Comparison of ENCODE assay signal across 10 cellular contexts in genomic region chr15:96329403-96329981, GRCh38. TPM values are rescaled to one million over a fixed set of nuclear protein-coding genes. Genes with fewer than 3 reads are reported as not detected.
A peak's percentile ranks its signal among the peaks of the same experiment; 100 is the strongest.
DNase-seq lines count a peak whose midpoint lies in the region; ATAC-seq and TF ChIP-seq lines count a peak whose summit lies in the region.
"Had no signal": no experiment of that assay in that cellular context is flagged by ENCODE, and none has a peak within 500 bp of the region (broad histone marks: within the 10 kb centered on the region; RNA-seq: fewer than 3 reads in every experiment).

No MANE protein-coding gene starts in this region.

- peak overlapping the region in 1 of 2 experiments; percentile 55 for H2BK12ac ChIP-seq in mesenchymal stem cell (ENCODE audit: low read length in 2 of 2)

- no peak overlapping the region for H2AFZ ChIP-seq in mesenchymal stem cell (ENCODE audit: low read depth, low read length)

- peaks cover 5% of the 10 kb centered on the region for H3K36me3 Mint-ChIP-seq in activated CD8-positive, alpha-beta memory T cell treated with anti-CD3 and anti-CD28 coated beads, Interleukin-2, amount 10 ng/mL, durations not matched to agents 7 days and 5 days

- H2AK5ac ChIP-seq in mesenchymal stem cell (ENCODE audit: low read length, severe bottlenecking), result peak overlapping the region; percentile 1

- H3K27me3 ChIP-seq in cardiac muscle cell (peaks cover 90% of the 10 kb centered on the region), mesenchymal stem cell (ENCODE audit: control insufficient read depth in 1 of 2, insufficient read depth in 1 of 2, low read length in 2 of 2) (no peaks in the 10 kb centered on the region), upper lobe of right lung (peaks cover 28% of the 10 kb centered on the region)

- intact Hi-C loops in left cardiac atrium (cut with DNase I), result loop anchor here in 1 of 2 donors (10.0 kb wide), 1 partner anchor 1065 kb away; no protein-coding TSS in a partner anchor
- intact Hi-C loops in upper lobe of right lung (cut with DNase I), result no loop called here

- H3K23ac ChIP-seq in mesenchymal stem cell (ENCODE audit: low read length in 2 of 2), result peak overlapping the region in 1 of 2 experiments; percentile 1

- peaks cover 87% of the 10 kb centered on the region for H3K27me3 Mint-ChIP-seq in activated CD8-positive, alpha-beta memory T cell treated with anti-CD3 and anti-CD28 coated beads, Interleukin-2, amount 10 ng/mL, durations not matched to agents 7 days and 5 days

- H3K9me3 Mint-ChIP-seq in activated CD8-positive, alpha-beta memory T cell treated with anti-CD3 and anti-CD28 coated beads, Interleukin-2, amount 10 ng/mL, durations not matched to agents 7 days and 5 days (ENCODE audit: low read depth), result no peaks in the 10 kb centered on the region

- no peak for TF ChIP-seq CTCF in cardiac muscle cell (IDR thresholded peaks at IDR 0.05; ENCODE audit: low read depth, low read length)
- TF ChIP-seq CTCF in cardiac fibroblast (IDR thresholded peaks at IDR 0.05; ENCODE audit: low read depth, low read length), result no peak
- no peak for TF ChIP-seq CTCF in upper lobe of right lung (IDR thresholded peaks at IDR 0.05)

- CTCF ChIA-PET in activated CD8-positive, alpha-beta memory T cell treated with anti-CD3 and anti-CD28 coated beads, Interleukin-2, amount 10 ng/mL, durations not matched to agents 7 days and 5 days (lab: Charles Lee), result no interaction called here

- H3K4me3 ChIP-seq in cardiac muscle cell (peak overlapping the region; percentile 75), cardiac fibroblast (replicated peaks in 1 of 2; ENCODE audit: low read depth in 2 of 2, low read length in 2 of 2) (peak overlapping the region; percentile 59 to 67), mesenchymal stem cell (ENCODE audit: insufficient read depth in 1 of 2, low read depth in 1 of 2, low read length in 2 of 2) (peak overlapping the region in 1 of 2 experiments; percentile 83), upper lobe of right lung (peak overlapping the region; percentile 65)

- no peaks in the 10 kb centered on the region for H3K79me1 ChIP-seq in mesenchymal stem cell (replicated peaks; ENCODE audit: low read length, poor library complexity, severe bottlenecking)

- H3K4me2 ChIP-seq in mesenchymal stem cell (ENCODE audit: low read length, poor library complexity, severe bottlenecking), result peak overlapping the region; percentile 83

- H3K9ac ChIP-seq in mesenchymal stem cell (ENCODE audit: low read length), result peak overlapping the region; percentile 99

- no peaks in the 10 kb centered on the region for H3K36me3 ChIP-seq in cardiac muscle cell
- peaks cover 14 to 29% of the 10 kb centered on the region in 2 experiments for H3K36me3 ChIP-seq in mesenchymal stem cell (ENCODE audit: control insufficient read depth in 1 of 2, insufficient read depth in 2 of 2, low read depth in 1 of 2, low read length in 2 of 2)
- H3K36me3 ChIP-seq in upper lobe of right lung, result peaks cover 8% of the 10 kb centered on the region

- no peak for DNase-seq in cardiac muscle cell (ENCODE audit: low read depth in 1 of 2, low spot score in 1 of 2)
- DNase-seq in left cardiac atrium, result no peak
- DNase-seq in cardiac fibroblast (ENCODE audit: low read depth in 2 of 2), result peak in 1 of 2 donors; percentile 60
- peak; percentile 48 for DNase-seq in mesenchymal stem cell
- no peak for DNase-seq in upper lobe of right lung
- DNase-seq in activated CD8-positive, alpha-beta memory T cell treated with anti-CD3 and anti-CD28 coated beads, Interleukin-2, amount 10 ng/mL, durations not matched to agents 7 days and 5 days, result no peak
- DNase-seq: DND-41 had no signal

- H4K91ac ChIP-seq in mesenchymal stem cell (ENCODE audit: low read length), result peak overlapping the region; percentile 71

- peak overlapping the region in 1 of 2 experiments; percentile 92 for H3K14ac ChIP-seq in mesenchymal stem cell (ENCODE audit: low read length in 2 of 2)

- H4K8ac ChIP-seq in mesenchymal stem cell (ENCODE audit: low read length), result peak overlapping the region; percentile 33

- H2BK15ac ChIP-seq in mesenchymal stem cell (ENCODE audit: low read depth, poor library complexity, severe bottlenecking), result no peak overlapping the region

- H2BK5ac ChIP-seq in mesenchymal stem cell (ENCODE audit: low read depth, low read length, poor library complexity, severe bottlenecking), result peak overlapping the region; percentile 76

- H3K9me3 ChIP-seq in cardiac muscle cell (ENCODE audit: low read depth), result no peaks in the 10 kb centered on the region
- H3K9me3 ChIP-seq in mesenchymal stem cell (ENCODE audit: control insufficient read depth, low read length), result no peaks in the 10 kb centered on the region
- no peaks in the 10 kb centered on the region for H3K9me3 ChIP-seq in upper lobe of right lung

- H2BK120ac ChIP-seq in mesenchymal stem cell (ENCODE audit: low read depth, low read length), result peak overlapping the region; percentile 69

- H3K4me1 ChIP-seq in cardiac muscle cell (ENCODE audit: low read depth) (peaks cover 7% of the 10 kb centered on the region), mesenchymal stem cell (ENCODE audit: control insufficient read depth, insufficient read depth, low read depth, low read length) (peaks cover 1% of the 10 kb centered on the region), upper lobe of right lung (no peaks in the 10 kb centered on the region)

- no peak overlapping the region for H3K27ac ChIP-seq in cardiac muscle cell
- H3K27ac ChIP-seq in mesenchymal stem cell (ENCODE audit: low read length, poor library complexity, severe bottlenecking), result peak overlapping the region; percentile 99
- peak overlapping the region; percentile 81 for H3K27ac ChIP-seq in upper lobe of right lung

- ATAC-seq in left cardiac atrium (no peak), upper lobe of right lung (no peak), GM18498 (IDR thresholded peaks at IDR 0.05; ENCODE audit: unreplicated experiment) (no peak), HG02623 (IDR thresholded peaks at IDR 0.05; ENCODE audit: unreplicated experiment) (no peak)
- ATAC-seq in activated CD8-positive, alpha-beta memory T cell treated with anti-CD3 and anti-CD28 coated beads, Interleukin-2, amount 10 ng/mL, durations not matched to agents 7 days and 5 days, result no peak

- 31% methylated on average over 6 of the region's 8 CpGs for whole genome bisulfite sequencing in mesenchymal stem cell

- H3K4me1 Mint-ChIP-seq in activated CD8-positive, alpha-beta memory T cell treated with anti-CD3 and anti-CD28 coated beads, Interleukin-2, amount 10 ng/mL, durations not matched to agents 7 days and 5 days, result peaks cover 9% of the 10 kb centered on the region

- no peak overlapping the region for H3K27ac Mint-ChIP-seq in activated CD8-positive, alpha-beta memory T cell treated with anti-CD3 and anti-CD28 coated beads, Interleukin-2, amount 10 ng/mL, durations not matched to agents 7 days and 5 days

- peak overlapping the region in 1 of 2 experiments; percentile 76 for H3K4ac ChIP-seq in mesenchymal stem cell (ENCODE audit: low read depth in 1 of 2, low read length in 2 of 2)

- H3K18ac ChIP-seq in mesenchymal stem cell (ENCODE audit: low read depth in 1 of 2, low read length in 2 of 2), result peak overlapping the region; percentile 91 to 92

- no peak overlapping the region for H3K4me3 Mint-ChIP-seq in activated CD8-positive, alpha-beta memory T cell treated with anti-CD3 and anti-CD28 coated beads, Interleukin-2, amount 10 ng/mL, durations not matched to agents 7 days and 5 days

RNA-seq across cellular contexts. Expression of gene NR2F2, which starts 1.0 kb away (rescaled TPM):
- total RNA-seq in cardiac muscle cell, result 0.63 and 0.99 TPM in 2 replicates
- 1.2 and 1.5 TPM in 2 replicates for polyA plus RNA-seq in cardiac muscle cell
- 10 to 100 TPM; 41.2 to 43.5 TPM for total RNA-seq in left cardiac atrium
- 117 TPM for polyA plus RNA-seq in mesenchymal stem cell (2013, experiment 1 of 2)
- 115 TPM for polyA plus RNA-seq in mesenchymal stem cell (2013, experiment 2 of 2)
- 88.1 TPM for total RNA-seq in upper lobe of right lung
- not detected for total RNA-seq in activated CD8-positive, alpha-beta memory T cell treated with anti-CD3 and anti-CD28 coated beads, Interleukin-2, amount 10 ng/mL, durations not matched to agents 7 days and 5 days
- total RNA-seq: activated CD8-positive, alpha-beta memory T cell treated with anti-CD3 and anti-CD28 coated beads for 36 hours had no signal

Comparison
In these comparisons a context has a peak if more than half of its experiments do, and no peak if none do; other contexts are left out.
1. RNA of gene NR2F2, which starts 1.0 kb away (total RNA-seq): 88.1 TPM in upper lobe of right lung (single experiment) and 41.2 to 43.5 TPM in left cardiac atrium; 0.63 to 0.99 TPM in cardiac muscle cell and not detected in activated CD8-positive, alpha-beta memory T cell treated with anti-CD3 and anti-CD28 coated beads, Interleukin-2, amount 10 ng/mL, durations not matched to agents 7 days and 5 days; every median in the first group is over 10 times any median in the second.